ENCODE assay signal across 29 cellular contexts in genomic region chr12:559208-559905, GRCh38.
DNase-seq lines count a peak whose midpoint lies in the region; ATAC-seq and TF ChIP-seq lines count a peak whose summit lies in the region.
"Had no signal": no experiment of that assay in that cellular context is flagged by ENCODE, and none has a peak within 500 bp of the region (broad histone marks: within the 10 kb centered on the region; RNA-seq: fewer than 3 reads in every experiment).

No MANE protein-coding gene starts in this region.

- H3K27ac ChIP-seq in adrenal gland, result no peak overlapping the region
- H3K27ac ChIP-seq: A549, brain microvascular endothelial cell, gastrocnemius medialis, KMS-11, parathyroid adenoma, testis had no signal

- no peak overlapping the region for H3K4me3 Mint-ChIP-seq in activated T-helper 17 cell treated with anti-CD3 and anti-CD28 coated beads, Interleukin-2, amount 50 U/mL, for 72 hours
- H3K4me3 Mint-ChIP-seq in naive thymus-derived CD8-positive, alpha-beta T cell, result no peak overlapping the region
- H3K4me3 Mint-ChIP-seq: activated naive CD4-positive, alpha-beta T cell treated with anti-CD3 and anti-CD28 coated beads for 36 hours; activated T-cell treated with anti-CD3 and anti-CD28 coated beads, Interleukin-2, amount 50 U/mL, for 72 hours; nephron had no signal

- H3K4me1 ChIP-seq in adrenal gland (replicated peaks in 1 of 2), result no peaks in the 10 kb centered on the region
- H3K4me1 ChIP-seq: gastrocnemius medialis, parathyroid adenoma, testis had no signal

- ATAC-seq in Right ventricle myocardium inferior (peak; percentile 2), Right ventricle myocardium superior (ENCODE audit: poor library complexity) (no peak)
- no peak for ATAC-seq in activated T-helper 17 cell treated with anti-CD3 and anti-CD28 coated beads, Interleukin-2, amount 50 U/mL, for 72 hours (replicated peaks)
- no peak for ATAC-seq in naive thymus-derived CD8-positive, alpha-beta T cell
- ATAC-seq: activated T-cell treated with anti-CD3 and anti-CD28 coated beads, Interleukin-2, amount 50 U/mL, for 72 hours; gastrocnemius medialis; left cardiac atrium; stimulated activated naive CD8-positive, alpha-beta T cell treated with anti-CD3 and anti-CD28 coated beads, Interleukin-15, Interleukin-2, amounts not matched to agents 100 U/mL and 50 U/mL, for 24 hours had no signal

- H3K9me3 ChIP-seq in adrenal gland (replicated peaks in 1 of 3), result no peaks in the 10 kb centered on the region
- H3K9me3 ChIP-seq: A549, gastrocnemius medialis, MG63, testis had no signal

- WGBS in adrenal gland, 4 donors, result 88 to 93% (median 90%) methylated on average over 19 to 21 of the region's 21 CpGs

- H3K4me1 Mint-ChIP-seq in activated T-helper 17 cell treated with anti-CD3 and anti-CD28 coated beads, Interleukin-2, amount 50 U/mL, for 72 hours, result peaks cover 39% of the 10 kb centered on the region
- peaks cover 38 to 69% (median 52%) of the 10 kb centered on the region in 4 donors for H3K4me1 Mint-ChIP-seq in naive thymus-derived CD8-positive, alpha-beta T cell

- POLR2A ChIA-PET in naive thymus-derived CD8-positive, alpha-beta T cell (lab: Charles Lee), result interaction anchor here (1.1 kb wide), 3 partner anchors 10 to 171 kb away, joined by 3 to 13 read pairs (median 3); partner anchors contain the start of gene KDM5A

- no peaks in the 10 kb centered on the region for H3K27me3 ChIP-seq in adrenal gland
- H3K27me3 ChIP-seq: gastrocnemius medialis, testis had no signal

- H3K27me3 Mint-ChIP-seq in activated T-helper 17 cell treated with anti-CD3 and anti-CD28 coated beads, Interleukin-2, amount 50 U/mL, for 72 hours, result no peaks in the 10 kb centered on the region
- H3K27me3 Mint-ChIP-seq in naive thymus-derived CD8-positive, alpha-beta T cell, result no peaks in the 10 kb centered on the region

- H3K27ac Mint-ChIP-seq in activated T-helper 17 cell treated with anti-CD3 and anti-CD28 coated beads, Interleukin-2, amount 50 U/mL, for 72 hours, result peak overlapping the region; percentile 10
- H3K27ac Mint-ChIP-seq in naive thymus-derived CD8-positive, alpha-beta T cell, result peak overlapping the region in 9 of 10 donors; percentile 15 to 79 (median 63)
- H3K27ac Mint-ChIP-seq: activated naive CD4-positive, alpha-beta T cell treated with anti-CD3 and anti-CD28 coated beads for 36 hours; activated T-cell treated with anti-CD3 and anti-CD28 coated beads, Interleukin-2, amount 50 U/mL, for 72 hours had no signal

- no peak overlapping the region for H3K4me3 ChIP-seq in adrenal gland
- H3K4me3 ChIP-seq: A549, gastrocnemius medialis, MG63, testis had no signal

- intact Hi-C loops in Right ventricle myocardium inferior (cut with DNase I) (no loop called here), Right ventricle myocardium superior (cut with DNase I) (no loop called here), adrenal gland (cut with DNase I) (no loop called here)

- no peak for TF ChIP-seq POLR2A in adrenal gland (IDR thresholded peaks at IDR 0.05)

- no peak for TF ChIP-seq CTCF in adrenal gland (IDR thresholded peaks at IDR 0.05)

- H3K36me3 Mint-ChIP-seq in activated T-helper 17 cell treated with anti-CD3 and anti-CD28 coated beads, Interleukin-2, amount 50 U/mL, for 72 hours (ENCODE audit: low read depth), result peaks cover 8% of the 10 kb centered on the region
- H3K36me3 Mint-ChIP-seq in naive thymus-derived CD8-positive, alpha-beta T cell, result peaks cover 0 to 9% (median 0%) of the 10 kb centered on the region in 3 donors

- DNase-seq in Right ventricle myocardium inferior (ENCODE audit: missing footprints), result no peak
- DNase-seq in Right ventricle myocardium superior, result no peak
- peak in 1 of 10 donors; percentile 45 for DNase-seq in naive thymus-derived CD8-positive, alpha-beta T cell
- DNase-seq in NCI-H1105 treated with DMSO at 0.1 percent for 48 hours (lab: John Stamatoyannopoulos, UW), result no peak
- DNase-seq in adrenal gland, result no peak
- DNase-seq in NK-92 (lab: John Stamatoyannopoulos, UW; ENCODE audit: unreplicated experiment), result no peak
- DNase-seq in SIG-M5 (lab: John Stamatoyannopoulos, UW), result no peak
- DNase-seq: activated CD4-positive, alpha-beta T cell treated with anti-CD3 and anti-CD28 coated beads, Interleukin-2, amount 50 U/mL, for 1 hour; activated CD4-positive, CD25-positive, alpha-beta regulatory T cell; activated naive CD4-positive, alpha-beta T cell treated with anti-CD3 and anti-CD28 coated beads for 36 hours; activated T-cell treated with anti-CD3 and anti-CD28 coated beads, Interleukin-2, amount 50 U/mL, for 72 hours; amniotic stem cell; brain microvascular endothelial cell; DMS53; gastrocnemius medialis; hypothalamus; left cardiac atrium; MG63; NCI-H1105; NCI-H2029; NCI-H526; stimulated activated naive CD8-positive, alpha-beta T cell treated with anti-CD3 and anti-CD28 coated beads, Interleukin-15, Interleukin-2, amounts not matched to agents 100 U/mL and 50 U/mL, for 24 hours; SW 1271; testis had no signal

- H3K36me3 ChIP-seq in adrenal gland (replicated peaks in 1 of 2), result no peaks in the 10 kb centered on the region
- H3K36me3 ChIP-seq: brain microvascular endothelial cell, gastrocnemius medialis, MG63 had no signal

- H3K9me3 Mint-ChIP-seq in activated T-helper 17 cell treated with anti-CD3 and anti-CD28 coated beads, Interleukin-2, amount 50 U/mL, for 72 hours, result no peaks in the 10 kb centered on the region
- H3K9me3 Mint-ChIP-seq in naive thymus-derived CD8-positive, alpha-beta T cell, result no peaks in the 10 kb centered on the region
- H3K9me3 Mint-ChIP-seq: activated naive CD4-positive, alpha-beta T cell treated with anti-CD3 and anti-CD28 coated beads for 36 hours; activated T-cell treated with anti-CD3 and anti-CD28 coated beads, Interleukin-2, amount 50 U/mL, for 72 hours had no signal
